7 cellular contexts compared by ENCODE assay signal in the genomic region with DNA sequence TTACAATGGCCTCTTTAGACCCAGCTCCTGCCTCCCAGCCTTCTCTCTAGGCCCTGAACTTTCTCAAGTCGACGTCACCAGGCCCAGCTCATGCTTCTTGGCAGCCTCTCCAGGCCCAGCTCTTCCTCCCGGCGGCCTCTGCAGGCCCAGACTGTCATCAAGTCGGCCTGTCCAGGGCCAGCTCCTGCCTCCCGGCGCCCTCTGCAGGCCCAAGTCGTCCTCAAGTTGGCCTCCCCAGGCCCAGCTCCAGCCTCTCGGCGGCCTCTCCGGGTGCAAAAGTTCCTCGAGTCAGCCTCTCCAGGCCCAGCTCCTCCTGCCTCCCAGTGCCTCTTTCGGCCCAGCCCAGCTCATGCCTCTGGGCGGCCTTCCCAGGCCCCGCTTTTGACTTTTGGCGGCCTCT.
DNase-seq lines count a peak whose midpoint lies in the region; ATAC-seq, FAIRE-seq and TF ChIP-seq lines count a peak whose summit lies in the region.
"Not testable (repeated sequence)": the region's sequence is repeated elsewhere in the genome, so short reads cannot be mapped to it uniquely, and the experiment has no call there.

No MANE protein-coding gene starts in this region.

- H3K9me2 ChIP-seq in OCI-LY7 (ENCODE audit: insufficient read depth, low read length), result not testable (repeated sequence)

- not testable (repeated sequence) for BruUV-seq in Calu3 (replicated peaks; lab: Mats Ljungman, UMichigan); OCI-LY7 (replicated peaks; lab: Mats Ljungman, UMichigan); HepG2 (replicated peaks; lab: Mats Ljungman, UMichigan)

- in situ Hi-C loops in HepG2 (cut with HindIII; ENCODE audit: extremely low pct_ligation_motif_present, low pct_unique_long_range_greater_than_20kb), result not testable (repeated sequence)

- H3K27me3 ChIP-seq in HepG2 (ENCODE audit: control insufficient read depth in 1 of 2, insufficient read depth in 2 of 2, low read length in 2 of 2), result not testable (repeated sequence)

- TF ChIP-seq CTCF in Calu3 (IDR thresholded peaks at IDR 0.05; ENCODE audit: unreplicated experiment); activated CD8-positive, alpha-beta T cell treated with anti-CD3 and anti-CD28 coated beads for 36 hours (IDR thresholded peaks at IDR 0.05); choroid plexus epithelial cell (conservative IDR thresholded peaks at IDR 0.05; ENCODE audit: low read depth, low read length); fibroblast of pulmonary artery (IDR thresholded peaks at IDR 0.05; ENCODE audit: low read length, missing control alignments): not testable (repeated sequence)
- TF ChIP-seq CTCF in OCI-LY7 (conservative IDR thresholded peaks at IDR 0.05; ENCODE audit: low read length) (0 out of 2 replicates have a peak, but pooled peaks have one; percentile 21), HepG2 (CRISPR knock-in tag; IDR thresholded peaks at IDR 0.05) (peak; percentile 44)

- TF ChIP-seq EP300 in HepG2 (IDR thresholded peaks at IDR 0.05; ENCODE audit: low read depth in 2 of 2, low read length in 2 of 2); HepG2 (CRISPR knock-in tag; IDR thresholded peaks at IDR 0.05; ENCODE audit: borderline replicate concordance): not testable (repeated sequence)

- not testable (repeated sequence) for H3K79me2 ChIP-seq in OCI-LY7 (ENCODE audit: insufficient read depth, low read depth, low read length); HepG2 (ENCODE audit: insufficient read depth, low read length)

- not testable (repeated sequence) for H3K4me3 Mint-ChIP-seq in Calu3 (ENCODE audit: low read depth, unreplicated experiment); activated CD8-positive, alpha-beta T cell treated with anti-CD3 and anti-CD28 coated beads for 36 hours

- H3K36me3 ChIP-seq in OCI-LY7 (ENCODE audit: insufficient read depth, low read length); HepG2 (replicated peaks in 1 of 2; ENCODE audit: control insufficient read depth in 1 of 2, insufficient read depth in 2 of 2, low read length in 2 of 2): not testable (repeated sequence)

- not testable (repeated sequence) for H4K20me1 ChIP-seq in OCI-LY7 (ENCODE audit: insufficient read depth, low read length); HepG2 (ENCODE audit: insufficient read depth, low read length)

- not testable (repeated sequence) for TF ChIP-seq RAD21 in HepG2 (CRISPR knock-in tag; IDR thresholded peaks at IDR 0.05)

- not testable (repeated sequence) for H3K9ac ChIP-seq in HepG2 (ENCODE audit: insufficient read depth, low read depth, low read length)

- WGBS in HepG2 (ENCODE audit: low lambda C conversion rate), result 76% methylated on average over 15 of the region's 16 CpGs

- H3K27ac ChIP-seq in OCI-LY7 (ENCODE audit: low read depth, low read length, poor library complexity, severe bottlenecking); HepG2 (ENCODE audit: extremely low read length, insufficient read depth, low read length): not testable (repeated sequence)

- ATAC-seq in activated CD8-positive, alpha-beta T cell treated with anti-CD3 and anti-CD28 coated beads for 36 hours; HepG2: not testable (repeated sequence)

- H3K4me1 ChIP-seq in OCI-LY7 (ENCODE audit: insufficient read depth, low read length, poor library complexity, severe bottlenecking); HepG2 (ENCODE audit: insufficient read depth, low read length): not testable (repeated sequence)

- DNase-seq in Calu3, result peak; percentile 11
- peak; percentile 47 for DNase-seq in H4 (ENCODE audit: low spot score)
- not testable (repeated sequence) for DNase-seq in OCI-LY7 (ENCODE audit: low spot score); HepG2 (ENCODE audit: low spot score)
- peak; percentile 32 for DNase-seq in activated CD8-positive, alpha-beta T cell treated with anti-CD3 and anti-CD28 coated beads for 36 hours
- peak; percentile 6 for DNase-seq in choroid plexus epithelial cell (ENCODE audit: low read depth)
- DNase-seq in fibroblast of pulmonary artery (ENCODE audit: low read depth), result peak; percentile 39

- not testable (repeated sequence) for H3K27me3 Mint-ChIP-seq in Calu3 (ENCODE audit: unreplicated experiment); activated CD8-positive, alpha-beta T cell treated with anti-CD3 and anti-CD28 coated beads for 36 hours

- POLR2A ChIA-PET in OCI-LY7 (lab: Charles Lee); activated CD8-positive, alpha-beta T cell treated with anti-CD3 and anti-CD28 coated beads for 36 hours (lab: Charles Lee); HepG2 (lab: Yijun Ruan, JAX): not testable (repeated sequence)

- H3K36me3 Mint-ChIP-seq in Calu3 (ENCODE audit: insufficient read depth, unreplicated experiment), result not testable (repeated sequence)
- H3K36me3 Mint-ChIP-seq in activated CD8-positive, alpha-beta T cell treated with anti-CD3 and anti-CD28 coated beads for 36 hours (ENCODE audit: low read depth), result peaks cover 16% of the 10 kb centered on the region

- CTCF ChIA-PET in Calu3 (lab: Charles Lee), result interaction anchor here (0.7 to 1.1 kb wide), 2 partner anchors 212 to 1337 kb away, joined by 4 read pairs; no protein-coding TSS in a partner anchor
- CTCF ChIA-PET in OCI-LY7 (lab: Charles Lee; ENCODE audit: unreplicated experiment), result interaction anchor here (0.7 kb wide), 1 partner anchor 212 kb away, joined by 4 read pairs; no protein-coding TSS in a partner anchor
- CTCF ChIA-PET in activated CD8-positive, alpha-beta T cell treated with anti-CD3 and anti-CD28 coated beads for 36 hours (lab: Charles Lee), result interaction anchor here (1.0 kb wide), 1 partner anchor 211 kb away, joined by 6 read pairs; no protein-coding TSS in a partner anchor
- CTCF ChIA-PET in HepG2 (lab: Yijun Ruan, JAX; ENCODE audit: low intra/inter-chr PET ratio, low total read pairs), result not testable (repeated sequence)

- intact Hi-C loops in Calu3 (cut with micrococcal nuclease; ENCODE audit: unreplicated experiment); OCI-LY7 (cut with micrococcal nuclease; ENCODE audit: unreplicated experiment); activated CD8-positive, alpha-beta T cell treated with anti-CD3 and anti-CD28 coated beads for 36 hours (cut with micrococcal nuclease); HepG2 (cut with micrococcal nuclease; ENCODE audit: unreplicated experiment): not testable (repeated sequence)

- not testable (repeated sequence) for H3K9me3 Mint-ChIP-seq in Calu3 (ENCODE audit: low read depth, unreplicated experiment); activated CD8-positive, alpha-beta T cell treated with anti-CD3 and anti-CD28 coated beads for 36 hours

- not testable (repeated sequence) for H3K4me2 ChIP-seq in OCI-LY7 (ENCODE audit: low read length); HepG2 (ENCODE audit: low read depth, low read length)

- H3K27ac Mint-ChIP-seq in Calu3 (ENCODE audit: unreplicated experiment); activated CD8-positive, alpha-beta T cell treated with anti-CD3 and anti-CD28 coated beads for 36 hours: not testable (repeated sequence)

- H2AFZ ChIP-seq in OCI-LY7 (ENCODE audit: low read length); HepG2 (ENCODE audit: low read length): not testable (repeated sequence)

- not testable (repeated sequence) for H3K4me3 ChIP-seq in OCI-LY7 (ENCODE audit: low read depth, low read length, poor library complexity, severe bottlenecking); choroid plexus epithelial cell (ENCODE audit: low read depth, low read length); fibroblast of pulmonary artery (replicated peaks; ENCODE audit: low read depth, low read length); HepG2 (replicated peaks in 1 of 3; ENCODE audit: insufficient read depth in 1 of 3, low read depth in 2 of 3, low read length in 3 of 3)

- H3K4me1 Mint-ChIP-seq in Calu3 (ENCODE audit: low read depth, unreplicated experiment); activated CD8-positive, alpha-beta T cell treated with anti-CD3 and anti-CD28 coated beads for 36 hours (ENCODE audit: low read depth): not testable (repeated sequence)

- not testable (repeated sequence) for H3K9me3 ChIP-seq in OCI-LY7 (ENCODE audit: low read length); HepG2 (ENCODE audit: low read length)

- not testable (repeated sequence) for TF ChIP-seq POLR2A in HepG2 (IDR thresholded peaks at IDR 0.05; ENCODE audit: insufficient read depth in 1 of 2, low read depth in 2 of 2, low read length in 2 of 2)

- FAIRE-seq in HepG2 (lab: Jason Lieb, UNC), result not testable (repeated sequence)

TF ChIP-seq in HepG2, 621 proteins besides CTCF, POLR2A, EP300 and RAD21:
- TF ChIP-seq, protein P1, sequence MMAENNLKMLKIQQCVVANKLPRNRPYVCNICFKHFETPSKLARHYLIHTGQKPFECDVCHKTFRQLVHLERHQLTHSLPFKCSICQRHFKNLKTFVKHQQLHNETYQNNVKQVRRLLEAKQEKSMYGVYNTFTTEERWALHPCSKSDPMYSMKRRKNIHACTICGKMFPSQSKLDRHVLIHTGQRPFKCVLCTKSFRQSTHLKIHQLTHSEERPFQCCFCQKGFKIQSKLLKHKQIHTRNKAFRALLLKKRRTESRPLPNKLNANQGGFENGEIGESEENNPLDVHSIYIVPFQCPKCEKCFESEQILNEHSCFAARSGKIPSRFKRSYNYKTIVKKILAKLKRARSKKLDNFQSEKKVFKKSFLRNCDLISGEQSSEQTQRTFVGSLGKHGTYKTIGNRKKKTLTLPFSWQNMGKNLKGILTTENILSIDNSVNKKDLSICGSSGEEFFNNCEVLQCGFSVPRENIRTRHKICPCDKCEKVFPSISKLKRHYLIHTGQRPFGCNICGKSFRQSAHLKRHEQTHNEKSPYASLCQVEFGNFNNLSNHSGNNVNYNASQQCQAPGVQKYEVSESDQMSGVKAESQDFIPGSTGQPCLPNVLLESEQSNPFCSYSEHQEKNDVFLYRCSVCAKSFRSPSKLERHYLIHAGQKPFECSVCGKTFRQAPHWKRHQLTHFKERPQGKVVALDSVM (CRISPR knock-in tag; IDR thresholded peaks at IDR 0.05), result peak; percentile 56; the same call in 1 of the 2 replicates
- TF ChIP-seq ZFY (CRISPR knock-in tag; IDR thresholded peaks at IDR 0.05) (peak; percentile 23; the same call in 1 of the 2 replicates), STAG1 (CRISPR knock-in tag; IDR thresholded peaks at IDR 0.05) (peak; percentile 52)
